In the genomic region with DNA sequence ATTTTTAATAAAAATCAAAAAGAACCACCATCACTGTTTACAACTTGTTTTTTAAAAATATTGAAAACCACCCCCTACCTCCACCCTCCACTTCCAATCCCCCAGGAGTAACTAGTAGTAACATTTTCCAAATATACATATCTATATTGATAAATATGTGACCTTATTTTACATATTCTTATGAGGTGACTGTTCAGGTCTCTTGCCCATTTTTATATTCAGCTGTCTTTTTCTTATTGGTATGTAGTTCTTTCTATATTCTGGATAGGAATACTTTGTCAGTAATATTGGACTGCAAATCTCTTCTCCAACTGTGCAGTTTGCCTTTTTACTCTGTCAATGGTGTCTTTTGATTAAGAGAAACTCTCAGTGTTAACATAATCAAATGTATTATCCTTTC, we compare ENCODE assay signal across 27 cellular contexts. TPM values are rescaled to one million over a fixed set of nuclear protein-coding genes. Genes with fewer than 3 reads are reported as not detected.
A peak's percentile ranks its signal among the peaks of the same experiment; 100 is the strongest.
DNase-seq lines count a peak whose midpoint lies in the region; ATAC-seq, FAIRE-seq and TF ChIP-seq lines count a peak whose summit lies in the region.
"Had no signal": no experiment of that assay in that cellular context is flagged by ENCODE, and none has a peak within 500 bp of the region (broad histone marks: within the 10 kb centered on the region; RNA-seq: fewer than 3 reads in every experiment).

No MANE protein-coding gene starts in this region.

- no peak overlapping the region for H3K4me3 ChIP-seq in osteoblast (ENCODE audit: insufficient read depth, low read length)
- H3K4me3 ChIP-seq: BLaER1, GM12878 had no signal

- peaks cover 67% of the 10 kb centered on the region for H3K27me3 ChIP-seq in osteoblast (ENCODE audit: insufficient read depth, low read length)
- H3K27me3 ChIP-seq: BLaER1 had no signal

- H3K4me1 Mint-ChIP-seq in type B pancreatic cell (ENCODE audit: unreplicated experiment), result no peaks in the 10 kb centered on the region

- no peak overlapping the region for H2AFZ ChIP-seq in osteoblast (ENCODE audit: low read length)

- FAIRE-seq in islet of Langerhans (lab: Jason Lieb, UNC), result peak; percentile 47
- FAIRE-seq: A204.1, GM12878, GM12892, GM18507 had no signal

- H3K9me3 ChIP-seq in osteoblast (ENCODE audit: low read depth, low read length), result no peaks in the 10 kb centered on the region
- H3K9me3 ChIP-seq: BE2C had no signal

- H3K4me3 Mint-ChIP-seq in type B pancreatic cell, result peak overlapping the region; percentile 18
- H3K4me3 Mint-ChIP-seq: CD4-positive, alpha-beta memory T cell; CD4-positive, CD25-positive, alpha-beta regulatory T cell; CD8-positive, alpha-beta memory T cell had no signal

- H3K27me3 Mint-ChIP-seq in type B pancreatic cell, result peaks cover 42% of the 10 kb centered on the region

- no peak for TF ChIP-seq CTCF in osteoblast (IDR thresholded peaks at IDR 0.05; ENCODE audit: extremely low read depth, low read depth, low read length)
- no peak for TF ChIP-seq CTCF in type B pancreatic cell (conservative IDR thresholded peaks at IDR 0.05)

- no peaks in the 10 kb centered on the region for H3K79me2 ChIP-seq in osteoblast (ENCODE audit: insufficient read depth, low read length)

- H3K36me3 Mint-ChIP-seq in type B pancreatic cell, result peaks cover 5% of the 10 kb centered on the region
- H3K36me3 Mint-ChIP-seq: CD4-positive, alpha-beta memory T cell; CD4-positive, CD25-positive, alpha-beta regulatory T cell; CD8-positive, alpha-beta memory T cell had no signal

- ATAC-seq in HG03280 (IDR thresholded peaks at IDR 0.05; ENCODE audit: unreplicated experiment), result no peak
- ATAC-seq: GM12878 had no signal

- H3K4me2 ChIP-seq in osteoblast (ENCODE audit: insufficient read depth, low read length), result no peak overlapping the region
- H3K4me2 ChIP-seq: BLaER1 had no signal

- no peaks in the 10 kb centered on the region for H3K4me1 ChIP-seq in osteoblast (ENCODE audit: insufficient read depth, low read length)
- H3K4me1 ChIP-seq: BE2C, BLaER1 had no signal

- no peaks in the 10 kb centered on the region for H3K36me3 ChIP-seq in osteoblast (ENCODE audit: insufficient read depth, low read length)
- H3K36me3 ChIP-seq: BE2C, BLaER1 had no signal

- H3K27ac ChIP-seq in osteoblast (ENCODE audit: low read depth, low read length), result no peak overlapping the region
- H3K27ac ChIP-seq: BLaER1 had no signal

- peaks cover 6% of the 10 kb centered on the region for H3K9me3 Mint-ChIP-seq in type B pancreatic cell

- DNase-seq in osteoblast (ENCODE audit: insufficient read length, low spot score, missing footprints) (peak; percentile 15), type B pancreatic cell (ENCODE audit: extremely low spot score, unreplicated experiment) (no peak), iPS-NIHi11 (ENCODE audit: low spot score) (no peak), NCI-H1436 (lab: John Stamatoyannopoulos, UW) (no peak)
- DNase-seq: 8988T; ACHN; BE2C; C1 segment of cervical spinal cord; CD4-positive, alpha-beta memory T cell; CD4-positive, CD25-positive, alpha-beta regulatory T cell; CD8-positive, alpha-beta memory T cell; COR-L47; DMS 273 treated with DMSO at 0.1 percent for 48 hours; DMS153; DMS53; DMS79; DND-41; EL; GDM1 had no signal

- no peaks in the 10 kb centered on the region for H4K20me1 ChIP-seq in osteoblast (ENCODE audit: insufficient read depth, low read length)
- H4K20me1 ChIP-seq: BLaER1 had no signal

- no peak overlapping the region for H3K27ac Mint-ChIP-seq in type B pancreatic cell
- H3K27ac Mint-ChIP-seq: CD14-positive monocyte; CD4-positive, alpha-beta memory T cell; CD4-positive, CD25-positive, alpha-beta regulatory T cell; CD8-positive, alpha-beta memory T cell had no signal

RNA-seq across cellular contexts. Expression of a gene that starts 59.0 kb away (rescaled TPM):
- total RNA-seq in osteoblast (197 and 221 TPM in 2 replicates), type B pancreatic cell (ENCODE audit: low replicate concordance) (327 and 340 TPM in 2 replicates)
